8 cellular contexts compared by ENCODE assay signal in the genomic region with DNA sequence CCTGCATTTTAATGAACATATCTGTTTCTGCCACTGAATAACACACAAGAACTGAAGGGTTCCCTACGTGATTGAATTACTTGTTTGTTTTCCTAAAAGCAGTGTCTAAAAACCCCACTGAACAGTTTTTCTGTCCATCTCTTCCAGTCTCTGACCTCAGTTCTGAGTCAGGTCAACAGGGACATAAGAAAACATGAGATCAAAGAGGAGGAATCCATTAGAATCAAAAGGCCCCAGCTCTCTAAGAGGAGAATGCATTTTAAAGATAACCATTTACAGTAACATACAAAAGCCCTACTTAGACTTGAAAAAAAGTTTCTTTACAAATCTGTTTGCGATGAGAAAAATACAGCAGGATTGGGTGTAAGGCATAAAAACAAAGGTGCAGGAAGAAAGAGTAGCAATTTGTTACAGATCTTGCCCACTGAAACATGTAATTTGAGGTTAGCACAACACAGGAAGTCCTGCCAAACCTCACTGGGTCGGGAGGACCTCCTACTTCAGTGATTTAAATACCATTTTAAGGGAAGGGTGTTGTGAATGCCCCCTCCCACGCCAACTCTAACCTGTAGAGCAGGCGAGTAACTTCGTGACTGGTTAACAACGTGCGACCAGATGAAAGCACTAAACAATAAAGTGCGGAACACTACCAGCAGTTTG. TPM values are rescaled to one million over a fixed set of nuclear protein-coding genes. Genes with fewer than 3 reads are reported as not detected.
A peak's percentile ranks its signal among the peaks of the same experiment; 100 is the strongest.
DNase-seq lines count a peak whose midpoint lies in the region; ATAC-seq, FAIRE-seq and TF ChIP-seq lines count a peak whose summit lies in the region.

No MANE protein-coding gene starts in this region.

- H3K36me3 ChIP-seq in OCI-LY3 (replicated peaks; ENCODE audit: low read depth, low read length) = no peaks in the 10 kb centered on the region
- H3K36me3 ChIP-seq in astrocyte (ENCODE audit: insufficient read depth, low read length) = no peaks in the 10 kb centered on the region
- no peaks in the 10 kb centered on the region for H3K36me3 ChIP-seq in sigmoid colon

- TF ChIP-seq POLR2A in sigmoid colon (IDR thresholded peaks at IDR 0.05) = no peak

- intact Hi-C loops in natural killer cell (cut with micrococcal nuclease) = loop anchor here (2.0 kb wide), 1 partner anchor 23 kb away; no protein-coding TSS in a partner anchor
- intact Hi-C loops in sigmoid colon (cut with DNase I) = loop anchor here (10.0 kb wide), 1 partner anchor 279 kb away; a partner anchor contains a TSS

- H3K79me2 ChIP-seq in OCI-LY3 (ENCODE audit: low read length) = peaks cover 62% of the 10 kb centered on the region
- H3K79me2 ChIP-seq in astrocyte (ENCODE audit: insufficient read depth, low read length) = peaks cover 39% of the 10 kb centered on the region

- H3K4me3 Mint-ChIP-seq in astrocyte (ENCODE audit: unreplicated experiment) (peak overlapping the region; percentile 93), natural killer cell (peak overlapping the region; percentile 97)

- H2AFZ ChIP-seq in OCI-LY3 (ENCODE audit: low read depth, low read length) (no peak overlapping the region), astrocyte (ENCODE audit: low read depth, low read length) (no peak overlapping the region)

- peak; percentile 29 for ATAC-seq in GM21423 (IDR thresholded peaks at IDR 0.05; ENCODE audit: unreplicated experiment)
- peak in 2 of 3 donors; percentile 7 to 17 for ATAC-seq in natural killer cell
- no peak for ATAC-seq in HG03442 (IDR thresholded peaks at IDR 0.05; ENCODE audit: unreplicated experiment)

- H3K4me1 Mint-ChIP-seq in astrocyte (ENCODE audit: low read depth, unreplicated experiment) (peaks cover 21% of the 10 kb centered on the region), natural killer cell (peaks cover 30 to 43% of the 10 kb centered on the region in 2 donors)

- H3K27me3 ChIP-seq in OCI-LY3 (ENCODE audit: low read depth, low read length) (no peaks in the 10 kb centered on the region), astrocyte (ENCODE audit: insufficient read depth, low read length) (peaks cover 10% of the 10 kb centered on the region), sigmoid colon (peaks cover 0 to 4% (median 0%) of the 10 kb centered on the region in 3 donors)

- H3K27me3 Mint-ChIP-seq in astrocyte (ENCODE audit: low read depth, unreplicated experiment) = peaks cover 14% of the 10 kb centered on the region
- H3K27me3 Mint-ChIP-seq in natural killer cell (ENCODE audit: low read depth in 2 of 2) = no peaks in the 10 kb centered on the region

- FAIRE-seq in astrocyte (lab: Jason Lieb, UNC) = no peak

- peak; percentile 24 for DNase-seq in astrocyte (ENCODE audit: low read depth)
- no peak for DNase-seq in natural killer cell
- DNase-seq in SKM-1 (lab: John Stamatoyannopoulos, UW; ENCODE audit: unreplicated experiment) = no peak
- no peak for DNase-seq in sigmoid colon
- DNase-seq in NCI-H1694 treated with DMSO at 0.1 percent for 48 hours (lab: John Stamatoyannopoulos, UW) = no peak

- H3K27ac ChIP-seq in OCI-LY3 (ENCODE audit: low read length) (peak overlapping the region; percentile 38), astrocyte (ENCODE audit: low read depth, low read length) (no peak overlapping the region), sigmoid colon (no peak overlapping the region)

- H3K4me3 ChIP-seq in OCI-LY3 (ENCODE audit: low read length) (peak overlapping the region; percentile 90), astrocyte (ENCODE audit: insufficient read depth, low read depth, low read length) (peak overlapping the region; percentile 80), sigmoid colon (peak overlapping the region in 2 of 4 donors; percentile 78 to 86)

- H3K27ac Mint-ChIP-seq in astrocyte (ENCODE audit: unreplicated experiment) = no peak overlapping the region
- peak overlapping the region; percentile 85 for H3K27ac Mint-ChIP-seq in natural killer cell

- peaks cover 37% of the 10 kb centered on the region for H3K4me1 ChIP-seq in OCI-LY3 (ENCODE audit: low read length)
- H3K4me1 ChIP-seq in astrocyte (ENCODE audit: insufficient read depth, low read length) = peaks cover 15% of the 10 kb centered on the region
- peaks cover 0 to 21% (median 12%) of the 10 kb centered on the region in 4 donors for H3K4me1 ChIP-seq in sigmoid colon

- H3K9me3 ChIP-seq in OCI-LY3 (ENCODE audit: insufficient read depth, low read length) = no peaks in the 10 kb centered on the region
- H3K9me3 ChIP-seq in astrocyte (ENCODE audit: insufficient read depth, low read depth, low read length) = no peaks in the 10 kb centered on the region
- H3K9me3 ChIP-seq in sigmoid colon = no peaks in the 10 kb centered on the region

- H4K20me1 ChIP-seq in OCI-LY3 (ENCODE audit: insufficient read depth, low read length) = peaks cover 49% of the 10 kb centered on the region
- peaks cover 59% of the 10 kb centered on the region for H4K20me1 ChIP-seq in astrocyte (ENCODE audit: insufficient read depth, low read length)

- H3K9ac ChIP-seq in OCI-LY3 (ENCODE audit: low read length) = peak overlapping the region; percentile 77
- H3K9ac ChIP-seq in astrocyte (ENCODE audit: low read length) = peak overlapping the region; percentile 76

- no peak for TF ChIP-seq EP300 in sigmoid colon (IDR thresholded peaks at IDR 0.05)

- H3K9me3 Mint-ChIP-seq in astrocyte (ENCODE audit: unreplicated experiment) = no peaks in the 10 kb centered on the region
- no peaks in the 10 kb centered on the region for H3K9me3 Mint-ChIP-seq in natural killer cell

- H3K36me3 Mint-ChIP-seq in astrocyte (ENCODE audit: low read depth, unreplicated experiment) (peaks cover 3% of the 10 kb centered on the region), natural killer cell (no peaks in the 10 kb centered on the region)

- no peak for TF ChIP-seq CTCF in OCI-LY3 (IDR thresholded peaks at IDR 0.05; ENCODE audit: low read depth, low read length)
- no peak for TF ChIP-seq CTCF in astrocyte (IDR thresholded peaks at IDR 0.05; ENCODE audit: insufficient read depth, low read depth, low read length)
- TF ChIP-seq CTCF in natural killer cell (IDR thresholded peaks at IDR 0.05) = no peak
- TF ChIP-seq CTCF in sigmoid colon (IDR thresholded peaks at IDR 0.05) = no peak

- 29 to 52% methylated on average over 9 of the region's 9 CpGs for WGBS in sigmoid colon, 2 donors

- H3K4me2 ChIP-seq in OCI-LY3 (ENCODE audit: low read length) (peak overlapping the region; percentile 100), astrocyte (ENCODE audit: low read length) (peak overlapping the region; percentile 89)

RNA-seq across cellular contexts. Expression of a gene that starts 1.4 kb away (rescaled TPM):
- total RNA-seq in astrocyte (20.4 and 20.9 TPM in 2 replicates), natural killer cell (10 to 100 TPM; 10.8 to 16.7 (median 16.6) TPM), sigmoid colon (1 to 10 TPM; 3.2 to 6.4 (median 4.8) TPM)
- 10 to 100 TPM in 1 of 3 donors, under 1 TPM in 2; 0.60 to 10.1 (median 0.69) TPM for polyA plus RNA-seq in sigmoid colon

RNA-seq across cellular contexts. Expression of a gene that starts 39.3 kb away (rescaled TPM):
- not detected in 2 replicates for total RNA-seq in astrocyte
- under 1 TPM in 1 of 3 donors, not detected in 2; 0.38 TPM for total RNA-seq in natural killer cell
- total RNA-seq in sigmoid colon = not detected
- not detected for polyA plus RNA-seq in sigmoid colon

RNA-seq across cellular contexts. Expression of a gene that starts 59.6 kb away (rescaled TPM):
- total RNA-seq in astrocyte (0.09 TPM in 1 of 2 replicates, not detected in the other), natural killer cell (under 1 TPM in 1 of 3 donors, not detected in 2; 0.18 TPM), sigmoid colon (not detected)
- polyA plus RNA-seq in sigmoid colon = under 1 TPM in 1 of 3 donors, not detected in 2; 0.32 TPM
